ENCODE assay signal across 14 cellular contexts in genomic region chr6:34646714-34647113, GRCh38. TPM values are rescaled to one million over a fixed set of nuclear protein-coding genes. Genes with fewer than 3 reads are reported as not detected.
DNase-seq lines count a peak whose midpoint lies in the region; ATAC-seq and TF ChIP-seq lines count a peak whose summit lies in the region.
"Had no signal": no experiment of that assay in that cellular context is flagged by ENCODE, and none has a peak within 500 bp of the region (broad histone marks: within the 10 kb centered on the region; RNA-seq: fewer than 3 reads in every experiment).

No MANE protein-coding gene starts in this region.

- H3K79me2 ChIP-seq in H9 (ENCODE audit: insufficient read depth, low read length), result peaks cover 2% of the 10 kb centered on the region; the same call in 1 of the 2 replicates

- no peak overlapping the region for H3K4me2 ChIP-seq in H9 (ENCODE audit: insufficient read depth, insufficient read length, low read length)
- H3K4me2 ChIP-seq: GM23338 had no signal

- intact Hi-C loops in natural killer cell (cut with micrococcal nuclease) (no loop called here), uterus (cut with DNase I; ENCODE audit: low total_unique reads) (no loop called here)
- intact Hi-C loops in dendritic cell treated with granulocyte-macrophage colony-stimulating factor and Interleukin-4, amounts not matched to agents 40 ng/mL and 50 ng/mL, for 4 days (cut with micrococcal nuclease), result loop anchor here (10.0 kb wide), 1 partner anchor 48 kb away; the partner anchor contains the start of gene ILRUN

- H3K27me3 ChIP-seq in SJCRH30, result no peaks in the 10 kb centered on the region
- H3K27me3 ChIP-seq in H9 (ENCODE audit: insufficient read depth, low read length), result no peaks in the 10 kb centered on the region
- no peaks in the 10 kb centered on the region for H3K27me3 ChIP-seq in uterus

- H3K14ac ChIP-seq in H9 (ENCODE audit: insufficient read depth, low read length), result no peak overlapping the region

- H3K4me3 ChIP-seq in SJCRH30, result no peak overlapping the region
- H3K4me3 ChIP-seq in uterus, result no peak overlapping the region
- H3K4me3 ChIP-seq: GM23338, HAP-1 had no signal

- H3K9me3 ChIP-seq in SJCRH30 (replicated peaks) (no peaks in the 10 kb centered on the region), H9 (ENCODE audit: control insufficient read depth, low read depth, low read length) (no peaks in the 10 kb centered on the region), uterus (no peaks in the 10 kb centered on the region)
- H3K9me3 ChIP-seq: HAP-1 had no signal

- no peak overlapping the region for H2BK5ac ChIP-seq in H9 (ENCODE audit: insufficient read length, low read length)

- H3K4me1 ChIP-seq in SJCRH30 (peaks cover 25% of the 10 kb centered on the region), H9 (ENCODE audit: insufficient read depth, low read length) (no peaks in the 10 kb centered on the region), uterus (no peaks in the 10 kb centered on the region)

- no peak overlapping the region for H4K91ac ChIP-seq in H9 (ENCODE audit: insufficient read length, low read depth, low read length)

- H3K36me3 Mint-ChIP-seq in natural killer cell, result no peaks in the 10 kb centered on the region
- peaks cover 11% of the 10 kb centered on the region for H3K36me3 Mint-ChIP-seq in natural killer cell treated with Interleukin-12 subunit alpha and Interleukin-12 subunit beta and Interleukin-15 and Interleukin-18, amount 100 ng/mL, for 72 hours
- peaks cover 73% of the 10 kb centered on the region for H3K36me3 Mint-ChIP-seq in dendritic cell treated with granulocyte-macrophage colony-stimulating factor and Interleukin-4, amounts not matched to agents 40 ng/mL and 50 ng/mL, for 4 days (ENCODE audit: low read depth)
- peaks cover 37 to 56% of the 10 kb centered on the region in 2 donors for H3K36me3 Mint-ChIP-seq in stimulated activated naive B cell treated with anti-CD40 and anti-IgM and Interleukin-4, amounts not matched to agents 10 μg/mL and 1 μg/mL and 100 μg/mL, for 72 hours
- H3K36me3 Mint-ChIP-seq in H9 (ENCODE audit: insufficient read depth in 1 of 3, low read depth in 3 of 3), result peaks cover 1 to 33% (median 10%) of the 10 kb centered on the region in 3 experiments; a peak in 6 of 7 replicates

- ATAC-seq in natural killer cell (no peak), GM18867 (IDR thresholded peaks at IDR 0.05; ENCODE audit: unreplicated experiment) (no peak)
- ATAC-seq in natural killer cell treated with Interleukin-12 subunit alpha and Interleukin-12 subunit beta and Interleukin-15 and Interleukin-18, amount 100 ng/mL, for 72 hours, result no peak
- ATAC-seq in stimulated activated naive B cell treated with anti-CD40 and anti-IgM and Interleukin-4, amounts not matched to agents 10 μg/mL and 1 μg/mL and 100 μg/mL, for 72 hours (replicated peaks), result no peak
- ATAC-seq: GM23338 had no signal

- H3K36me3 ChIP-seq in SJCRH30 (peaks cover 6% of the 10 kb centered on the region), uterus (no peaks in the 10 kb centered on the region)

- H2BK120ac ChIP-seq in H9 (ENCODE audit: low read depth, low read length, poor library complexity, severe bottlenecking), result no peak overlapping the region

- WGBS in H9 (ENCODE audit: extremely low coverage, insufficient read length, low lambda C conversion rate), result no CpG with 5 or more reads among the region's 2 CpGs

- H4K5ac ChIP-seq in H9 (ENCODE audit: insufficient read length, low read depth, low read length), result no peak overlapping the region

- no peak overlapping the region for H3K9ac ChIP-seq in H9 (ENCODE audit: extremely low read depth, insufficient read length, low read length)

- H3K23ac ChIP-seq in H9 (ENCODE audit: insufficient read length, low read depth, low read length), result no peak overlapping the region

- H3K27ac Mint-ChIP-seq in natural killer cell (peak overlapping the region; percentile 22 to 58), H9 (peak overlapping the region in 1 of 3 experiments; percentile 29; a peak in 1 of 7 replicates)
- H3K27ac Mint-ChIP-seq in natural killer cell treated with Interleukin-12 subunit alpha and Interleukin-12 subunit beta and Interleukin-15 and Interleukin-18, amount 100 ng/mL, for 72 hours, result no peak overlapping the region
- peak overlapping the region; percentile 11 for H3K27ac Mint-ChIP-seq in dendritic cell treated with granulocyte-macrophage colony-stimulating factor and Interleukin-4, amounts not matched to agents 40 ng/mL and 50 ng/mL, for 4 days
- peak overlapping the region; percentile 21 for H3K27ac Mint-ChIP-seq in stimulated activated naive B cell treated with anti-CD40 and anti-IgM and Interleukin-4, amounts not matched to agents 10 μg/mL and 1 μg/mL and 100 μg/mL, for 72 hours
- H3K27ac Mint-ChIP-seq: B cell, GM23338 had no signal

- no peak overlapping the region for H2AFZ ChIP-seq in H9 (ENCODE audit: low read length)
- H2AFZ ChIP-seq: GM23338 had no signal

- no peak overlapping the region for H4K8ac ChIP-seq in H9 (replicated peaks; ENCODE audit: insufficient read length, low read depth, low read length)

- H3K27me3 Mint-ChIP-seq in natural killer cell (ENCODE audit: low read depth in 2 of 2) (no peaks in the 10 kb centered on the region), H9 (ENCODE audit: low read depth) (no peaks in the 10 kb centered on the region)
- H3K27me3 Mint-ChIP-seq in natural killer cell treated with Interleukin-12 subunit alpha and Interleukin-12 subunit beta and Interleukin-15 and Interleukin-18, amount 100 ng/mL, for 72 hours, result no peaks in the 10 kb centered on the region
- H3K27me3 Mint-ChIP-seq in dendritic cell treated with granulocyte-macrophage colony-stimulating factor and Interleukin-4, amounts not matched to agents 40 ng/mL and 50 ng/mL, for 4 days, result no peaks in the 10 kb centered on the region
- H3K27me3 Mint-ChIP-seq in stimulated activated naive B cell treated with anti-CD40 and anti-IgM and Interleukin-4, amounts not matched to agents 10 μg/mL and 1 μg/mL and 100 μg/mL, for 72 hours, result no peaks in the 10 kb centered on the region
- H3K27me3 Mint-ChIP-seq: B cell; CD4-positive, alpha-beta memory T cell had no signal

- no peaks in the 10 kb centered on the region for H3K79me1 ChIP-seq in H9 (ENCODE audit: insufficient read depth, low read depth, low read length, poor library complexity, severe bottlenecking)

- no peaks in the 10 kb centered on the region for H3K9me3 Mint-ChIP-seq in natural killer cell
- H3K9me3 Mint-ChIP-seq in natural killer cell treated with Interleukin-12 subunit alpha and Interleukin-12 subunit beta and Interleukin-15 and Interleukin-18, amount 100 ng/mL, for 72 hours, result no peaks in the 10 kb centered on the region
- no peaks in the 10 kb centered on the region for H3K9me3 Mint-ChIP-seq in dendritic cell treated with granulocyte-macrophage colony-stimulating factor and Interleukin-4, amounts not matched to agents 40 ng/mL and 50 ng/mL, for 4 days
- no peaks in the 10 kb centered on the region for H3K9me3 Mint-ChIP-seq in stimulated activated naive B cell treated with anti-CD40 and anti-IgM and Interleukin-4, amounts not matched to agents 10 μg/mL and 1 μg/mL and 100 μg/mL, for 72 hours
- H3K9me3 Mint-ChIP-seq in H9, result no peaks in the 10 kb centered on the region
- H3K9me3 Mint-ChIP-seq: CD4-positive, alpha-beta memory T cell; GM23338 had no signal

- TF ChIP-seq POLR2A in uterus (IDR thresholded peaks at IDR 0.05), result no peak

- H2BK12ac ChIP-seq in H9 (ENCODE audit: insufficient read length, low read depth, low read length), result no peak overlapping the region

- no peak overlapping the region for H2BK15ac ChIP-seq in H9 (ENCODE audit: low read depth, low read length)

- no peak for TF ChIP-seq CTCF in natural killer cell (IDR thresholded peaks at IDR 0.05)
- no peak for TF ChIP-seq CTCF in H9 (conservative IDR thresholded peaks at IDR 0.05)
- no peak for TF ChIP-seq CTCF in uterus (IDR thresholded peaks at IDR 0.05)

- H3K4me3 Mint-ChIP-seq in natural killer cell (no peak overlapping the region), H9 (no peak overlapping the region)
- H3K4me3 Mint-ChIP-seq in natural killer cell treated with Interleukin-12 subunit alpha and Interleukin-12 subunit beta and Interleukin-15 and Interleukin-18, amount 100 ng/mL, for 72 hours, result no peak overlapping the region
- no peak overlapping the region for H3K4me3 Mint-ChIP-seq in dendritic cell treated with granulocyte-macrophage colony-stimulating factor and Interleukin-4, amounts not matched to agents 40 ng/mL and 50 ng/mL, for 4 days
- no peak overlapping the region for H3K4me3 Mint-ChIP-seq in stimulated activated naive B cell treated with anti-CD40 and anti-IgM and Interleukin-4, amounts not matched to agents 10 μg/mL and 1 μg/mL and 100 μg/mL, for 72 hours
- H3K4me3 Mint-ChIP-seq: B cell; CD4-positive, alpha-beta memory T cell; GM23338 had no signal

- no peak overlapping the region for H3K56ac ChIP-seq in H9 (ENCODE audit: insufficient read length, low read depth, low read length)

- no peak overlapping the region for H3T11ph ChIP-seq in H9 (ENCODE audit: low read length)

- no peak overlapping the region for H3K18ac ChIP-seq in H9 (ENCODE audit: insufficient read length, low read depth, low read length)

- DNase-seq in natural killer cell (no peak), SJCRH30 (no peak), H9 (no peak), uterus (no peak)
- DNase-seq in natural killer cell treated with Interleukin-12 subunit alpha and Interleukin-12 subunit beta and Interleukin-15 and Interleukin-18, amount 100 ng/mL, for 72 hours (ENCODE audit: low spot score), result no peak
- no peak for DNase-seq in stimulated activated naive B cell treated with anti-CD40 and anti-IgM and Interleukin-4, amounts not matched to agents 10 μg/mL and 1 μg/mL and 100 μg/mL, for 72 hours
- DNase-seq: C1 segment of cervical spinal cord; CD4-positive, alpha-beta memory T cell; DMS 273 treated with DMSO at 0.1 percent for 48 hours had no signal

- H4K20me1 ChIP-seq in H9 (ENCODE audit: control insufficient read depth, insufficient read depth, insufficient read length), result no peaks in the 10 kb centered on the region

- no peak overlapping the region for H2BK20ac ChIP-seq in H9 (ENCODE audit: low read depth, low read length, poor library complexity, severe bottlenecking)

- H2AK5ac ChIP-seq in H9 (ENCODE audit: insufficient read length, low read length), result no peak overlapping the region

- H3K4me1 Mint-ChIP-seq in natural killer cell, result peaks cover 24 to 33% of the 10 kb centered on the region in 2 donors
- H3K4me1 Mint-ChIP-seq in natural killer cell treated with Interleukin-12 subunit alpha and Interleukin-12 subunit beta and Interleukin-15 and Interleukin-18, amount 100 ng/mL, for 72 hours (ENCODE audit: low read depth in 2 of 2), result peaks cover 21 to 33% of the 10 kb centered on the region in 2 donors
- peaks cover 13% of the 10 kb centered on the region for H3K4me1 Mint-ChIP-seq in dendritic cell treated with granulocyte-macrophage colony-stimulating factor and Interleukin-4, amounts not matched to agents 40 ng/mL and 50 ng/mL, for 4 days (ENCODE audit: low read depth)
- peaks cover 19 to 47% of the 10 kb centered on the region in 2 donors for H3K4me1 Mint-ChIP-seq in stimulated activated naive B cell treated with anti-CD40 and anti-IgM and Interleukin-4, amounts not matched to agents 10 μg/mL and 1 μg/mL and 100 μg/mL, for 72 hours
- H3K4me1 Mint-ChIP-seq in H9, result 0 out of 4 replicates have a peak, but pooled peaks cover 0 to 3% of the 10 kb centered on the region in 2 experiments
- H3K4me1 Mint-ChIP-seq: GM23338 had no signal

- H3K27ac ChIP-seq in SJCRH30 (0 out of 2 replicates have a peak overlapping the region, but pooled peaks have one; percentile 79), H9 (ENCODE audit: insufficient read length, low read depth, low read length) (no peak overlapping the region), uterus (no peak overlapping the region)

- no peaks in the 10 kb centered on the region for H3K23me2 ChIP-seq in H9 (ENCODE audit: insufficient read length, low read depth, low read length, poor library complexity, severe bottlenecking)

- no peak overlapping the region for H3K4ac ChIP-seq in H9 (ENCODE audit: low read depth, low read length)

RNA-seq across cellular contexts. Expression of gene ILRUN, which starts 49.9 kb away (rescaled TPM):
- 100 to 1,000 TPM in 1 of 3 donors, 10 to 100 TPM in 2; 91.2 to 101 (median 92.3) TPM for total RNA-seq in natural killer cell
- 10 to 100 TPM; 68.1 to 70.0 TPM for total RNA-seq in natural killer cell treated with Interleukin-12 subunit alpha and Interleukin-12 subunit beta and Interleukin-15 and Interleukin-18, amount 100 ng/mL, for 72 hours
- 41.4 and 43.3 TPM in 2 replicates for total RNA-seq in SJCRH30 (2014; rRNA removed; shearing (Covaris generic))
- 63.7 and 64.6 TPM in 2 replicates for total RNA-seq in H9 (2021)
- 10 to 100 TPM in 3 of 4 donors, 1 to 10 TPM in 1; 9.0 to 70.8 (median 35.0) TPM for total RNA-seq in uterus

Comparison
In these comparisons a context has a peak if more than half of its experiments do, and no peak if none do; other contexts are left out.
1. H3K27ac Mint-ChIP-seq: peak in natural killer cell (2 of 2), dendritic cell treated with granulocyte-macrophage colony-stimulating factor and Interleukin-4, amounts not matched to agents 40 ng/mL and 50 ng/mL, for 4 days (single experiment) and stimulated activated naive B cell treated with anti-CD40 and anti-IgM and Interleukin-4, amounts not matched to agents 10 μg/mL and 1 μg/mL and 100 μg/mL, for 72 hours (single experiment); none in natural killer cell treated with Interleukin-12 subunit alpha and Interleukin-12 subunit beta and Interleukin-15 and Interleukin-18, amount 100 ng/mL, for 72 hours (0 of 2).